Comparison of ENCODE assay signal across 1 cellular context in genomic region chr17:79732804-79733691, GRCh38.
TF ChIP-seq lines count a peak whose summit lies in the region.

No MANE protein-coding gene starts in this region.

TF ChIP-seq in HepG2, 621 proteins besides CTCF, POLR2A, EP300 and RAD21 (continued from another document and continues in another):
- TF ChIP-seq PRDM4 (CRISPR knock-in tag; IDR thresholded peaks at IDR 0.05; ENCODE audit: borderline replicate concordance) (no peak), ZSCAN22 (CRISPR knock-in tag; IDR thresholded peaks at IDR 0.05) (no peak), ZNF878 (CRISPR knock-in tag; IDR thresholded peaks at IDR 0.05) (no peak), SOX6 (IDR thresholded peaks at IDR 0.05) (no peak), SOX6 (CRISPR knock-in tag; IDR thresholded peaks at IDR 0.05) (peak; percentile 64; the same call in 1 of the 2 replicates), ZNF263 (CRISPR knock-in tag; IDR thresholded peaks at IDR 0.05) (no peak), HNRNPK (IDR thresholded peaks at IDR 0.05; ENCODE audit: low read depth, low read length, poor library complexity, severe bottlenecking) (no peak), SRSF1 (optimal IDR thresholded peaks at IDR 0.05; ENCODE audit: low read depth, low read length) (no peak), KLF12 (CRISPR knock-in tag; IDR thresholded peaks at IDR 0.05; ENCODE audit: borderline replicate concordance) (peak; percentile 61; the same call in 1 of the 2 replicates), ZNF230 (CRISPR knock-in tag; IDR thresholded peaks at IDR 0.05) (0 out of 2 replicates have a peak, but pooled peaks have one; percentile 13), ATF7-NPFF (CRISPR knock-in tag; IDR thresholded peaks at IDR 0.05; ENCODE audit: low read depth) (no peak), ZFY (CRISPR knock-in tag; IDR thresholded peaks at IDR 0.05) (peak; percentile 48), ZFP37 (CRISPR knock-in tag; IDR thresholded peaks at IDR 0.05; ENCODE audit: borderline replicate concordance) (no peak; the same call in 1 of the 2 replicates), GRHL1 (CRISPR knock-in tag; conservative IDR thresholded peaks at IDR 0.05) (no peak), SATB2 (CRISPR knock-in tag; IDR thresholded peaks at IDR 0.05) (no peak), CCDC6 (CRISPR knock-in tag; IDR thresholded peaks at IDR 0.05) (no peak), MNT (IDR thresholded peaks at IDR 0.05) (peak; percentile 81), ZNF556 (CRISPR knock-in tag; IDR thresholded peaks at IDR 0.05; ENCODE audit: borderline replicate concordance) (no peak), MEIS2 (CRISPR knock-in tag; IDR thresholded peaks at IDR 0.05) (no peak), IRF1 (CRISPR knock-in tag; IDR thresholded peaks at IDR 0.05; ENCODE audit: low read depth) (peak; percentile 97), ZNF589 (CRISPR knock-in tag; conservative IDR thresholded peaks at IDR 0.05) (0 out of 2 replicates have a peak, but pooled peaks have one; percentile 51), ZNF503 (CRISPR knock-in tag; IDR thresholded peaks at IDR 0.05) (no peak), ZNF562 (CRISPR knock-in tag; IDR thresholded peaks at IDR 0.05; ENCODE audit: borderline replicate concordance) (no peak), POGZ (CRISPR knock-in tag; IDR thresholded peaks at IDR 0.05) (peak; percentile 26), IKZF1 (IDR thresholded peaks at IDR 0.05) (no peak), AHDC1 (CRISPR knock-in tag; IDR thresholded peaks at IDR 0.05; ENCODE audit: borderline replicate concordance) (peak; percentile 73; the same call in 1 of the 2 replicates), NR1H2 (CRISPR knock-in tag; IDR thresholded peaks at IDR 0.05; ENCODE audit: borderline replicate concordance, low read depth) (no peak), ZBTB10 (CRISPR knock-in tag; IDR thresholded peaks at IDR 0.05; ENCODE audit: borderline replicate concordance) (no peak), ZFP41 (CRISPR knock-in tag; IDR thresholded peaks at IDR 0.05; ENCODE audit: borderline replicate concordance) (peak; percentile 59; the same call in 1 of the 2 replicates), ZNF101 (CRISPR knock-in tag; IDR thresholded peaks at IDR 0.05; ENCODE audit: borderline replicate concordance, low read depth) (no peak), DPF2 (CRISPR knock-in tag; IDR thresholded peaks at IDR 0.05; ENCODE audit: borderline replicate concordance, low read depth) (no peak), CEBPZ (IDR thresholded peaks at IDR 0.05; ENCODE audit: low read length) (no peak), ZBTB34 (CRISPR knock-in tag; IDR thresholded peaks at IDR 0.05) (no peak)
